In genomic region chr7:3092468-3092867, GRCh38 we compare ENCODE assay signal across 8 cellular contexts. TPM values are rescaled to one million over a fixed set of nuclear protein-coding genes. Genes with fewer than 3 reads are reported as not detected.
A peak's percentile ranks its signal among the peaks of the same experiment; 100 is the strongest.
DNase-seq lines count a peak whose midpoint lies in the region; ATAC-seq and TF ChIP-seq lines count a peak whose summit lies in the region.

No MANE protein-coding gene starts in this region.

- H3K79me2 ChIP-seq in OCI-LY3 (ENCODE audit: low read length): no peaks in the 10 kb centered on the region

- H3K4me3 ChIP-seq in OCI-LY3 (ENCODE audit: low read length): no peak overlapping the region

- no peaks in the 10 kb centered on the region for H3K9me3 Mint-ChIP-seq in activated naive CD4-positive, alpha-beta T cell treated with anti-CD3 and anti-CD28 coated beads for 36 hours

- no peaks in the 10 kb centered on the region for H3K27me3 Mint-ChIP-seq in activated naive CD4-positive, alpha-beta T cell treated with anti-CD3 and anti-CD28 coated beads for 36 hours (ENCODE audit: low read depth)

- peak; percentile 80 for ATAC-seq in GM21717 (IDR thresholded peaks at IDR 0.05; ENCODE audit: unreplicated experiment)

- no peak for TF ChIP-seq CTCF in OCI-LY3 (IDR thresholded peaks at IDR 0.05; ENCODE audit: low read depth, low read length)

- 0 out of 2 replicates have a peak, but pooled peaks cover under 1% of the 10 kb centered on the region for H3K27me3 ChIP-seq in OCI-LY3 (ENCODE audit: low read depth, low read length)

- H3K9me3 ChIP-seq in OCI-LY3 (ENCODE audit: insufficient read depth, low read length): no peaks in the 10 kb centered on the region

- H3K27ac ChIP-seq in OCI-LY3 (ENCODE audit: low read length): no peak overlapping the region

- H3K4me3 Mint-ChIP-seq in activated naive CD4-positive, alpha-beta T cell treated with anti-CD3 and anti-CD28 coated beads for 36 hours: peak overlapping the region; percentile 59

- no peak overlapping the region for H3K9ac ChIP-seq in OCI-LY3 (ENCODE audit: low read length)

- CTCF ChIA-PET in activated naive CD4-positive, alpha-beta T cell treated with anti-CD3 and anti-CD28 coated beads for 36 hours (lab: Charles Lee): interaction anchor here (0.6 to 5.0 kb wide), 13 partner anchors 8 to 413 kb away, joined by 3 to 47 read pairs (median 3); partner anchors contain the start of gene CARD11

- DNase-seq in ELR (ENCODE audit: low read depth) (peak; percentile 11), H4 (ENCODE audit: low spot score) (no peak), NCI-H748 (lab: John Stamatoyannopoulos, UW; ENCODE audit: unreplicated experiment) (no peak), COR-L47 (lab: John Stamatoyannopoulos, UW) (no peak)
- peak; percentile 94 for DNase-seq in activated naive CD4-positive, alpha-beta T cell treated with anti-CD3 and anti-CD28 coated beads for 36 hours
- DNase-seq in stimulated activated CD4-positive, alpha-beta T cell treated with anti-CD3 and anti-CD28 coated beads, Interleukin-15, amount 100 ng/mL, for 24 hours: peak; percentile 81

- H4K20me1 ChIP-seq in OCI-LY3 (ENCODE audit: insufficient read depth, low read length): no peaks in the 10 kb centered on the region

- intact Hi-C loops in activated naive CD4-positive, alpha-beta T cell treated with anti-CD3 and anti-CD28 coated beads for 36 hours (cut with micrococcal nuclease): loop anchor here (1.0 to 10.0 kb wide), 6 partner anchors 14 to 372 kb away; no protein-coding TSS in a partner anchor

- 0 out of 2 replicates have a peak overlapping the region, but pooled peaks have one; percentile 7 for H3K4me2 ChIP-seq in OCI-LY3 (ENCODE audit: low read length)

- H3K36me3 ChIP-seq in OCI-LY3 (replicated peaks; ENCODE audit: low read depth, low read length): no peaks in the 10 kb centered on the region

- H3K4me1 Mint-ChIP-seq in activated naive CD4-positive, alpha-beta T cell treated with anti-CD3 and anti-CD28 coated beads for 36 hours (ENCODE audit: low read depth): peaks cover 70% of the 10 kb centered on the region

- peak overlapping the region; percentile 96 for H3K27ac Mint-ChIP-seq in activated naive CD4-positive, alpha-beta T cell treated with anti-CD3 and anti-CD28 coated beads for 36 hours

- H2AFZ ChIP-seq in OCI-LY3 (ENCODE audit: low read depth, low read length): no peak overlapping the region; the same call in 1 of the 2 replicates

- peaks cover 10% of the 10 kb centered on the region for H3K4me1 ChIP-seq in OCI-LY3 (ENCODE audit: low read length)

- H3K36me3 Mint-ChIP-seq in activated naive CD4-positive, alpha-beta T cell treated with anti-CD3 and anti-CD28 coated beads for 36 hours (ENCODE audit: low read depth): no peaks in the 10 kb centered on the region

RNA-seq across cellular contexts. Expression of gene CARD11, which starts 48.8 kb away (rescaled TPM):
- 100 to 1,000 TPM in 1 of 2 experiments, 10 to 100 TPM in 1; 99.4 to 105 TPM for total RNA-seq in activated naive CD4-positive, alpha-beta T cell treated with anti-CD3 and anti-CD28 coated beads for 36 hours
- 0.04 TPM in 1 of 2 replicates, not detected in the other for total RNA-seq in H4 (2014; rRNA removed; shearing (Covaris generic))

Comparison
In these comparisons a context has a peak if more than half of its experiments do, and no peak if none do; other contexts are left out.
1. DNase-seq: peak in ELR (single experiment), activated naive CD4-positive, alpha-beta T cell treated with anti-CD3 and anti-CD28 coated beads for 36 hours (single experiment) and stimulated activated CD4-positive, alpha-beta T cell treated with anti-CD3 and anti-CD28 coated beads, Interleukin-15, amount 100 ng/mL, for 24 hours (single experiment); none in H4 (single experiment), NCI-H748 (single experiment) and COR-L47 (single experiment).
2. RNA of gene CARD11, which starts 48.8 kb away (total RNA-seq): 99.4 to 105 TPM in activated naive CD4-positive, alpha-beta T cell treated with anti-CD3 and anti-CD28 coated beads for 36 hours; 0.04 TPM in H4; every median in the first group is over 10 times any median in the second.